9 cellular contexts compared by ENCODE assay signal in genomic region chr9:128884164-128884563, GRCh38. TPM values are rescaled to one million over a fixed set of nuclear protein-coding genes. Genes with fewer than 3 reads are reported as not detected.
DNase-seq lines count a peak whose midpoint lies in the region; ATAC-seq and TF ChIP-seq lines count a peak whose summit lies in the region.
"Had no signal": no experiment of that assay in that cellular context is flagged by ENCODE, and none has a peak within 500 bp of the region (broad histone marks: within the 10 kb centered on the region; RNA-seq: fewer than 3 reads in every experiment).

No MANE protein-coding gene starts in this region.

- no peaks in the 10 kb centered on the region for H3K9me3 ChIP-seq in T-helper 17 cell (ENCODE audit: control insufficient read depth, low read length, poor library complexity, severe bottlenecking)
- H3K9me3 ChIP-seq in esophagus muscularis mucosa: no peaks in the 10 kb centered on the region
- H3K9me3 ChIP-seq in sigmoid colon: no peaks in the 10 kb centered on the region

- H3K4me3 Mint-ChIP-seq in T-helper 17 cell: peak overlapping the region; percentile 74

- peaks cover 10% of the 10 kb centered on the region for H3K36me3 ChIP-seq in H7 (replicated peaks; ENCODE audit: control insufficient read depth, insufficient read depth, low read length)
- H3K36me3 ChIP-seq in esophagus muscularis mucosa: peaks cover 0 to 48% (median 34%) of the 10 kb centered on the region in 4 donors
- peaks cover 0 to 29% (median 13%) of the 10 kb centered on the region in 4 donors for H3K36me3 ChIP-seq in sigmoid colon

- intact Hi-C loops in esophagus muscularis mucosa (cut with DNase I): loop anchor here (5.0 kb wide), 1 partner anchor 38 kb away; the partner anchor contains the start of gene PHYHD1
- intact Hi-C loops in sigmoid colon (cut with DNase I): loop anchor here (5.0 kb wide), 1 partner anchor 143 kb away; the partner anchor contains the start of gene SH3GLB2

- TF ChIP-seq EP300 in esophagus muscularis mucosa (IDR thresholded peaks at IDR 0.05): no peak
- TF ChIP-seq EP300 in sigmoid colon (IDR thresholded peaks at IDR 0.05): no peak

- peaks cover 55% of the 10 kb centered on the region for H3K4me1 Mint-ChIP-seq in T-helper 17 cell

- DNase-seq in H7: peak; percentile 14
- no peak for DNase-seq in T-helper 17 cell
- no peak for DNase-seq in esophagus muscularis mucosa (ENCODE audit: extremely low spot score)
- no peak for DNase-seq in sigmoid colon
- DNase-seq in NCI-H748 (lab: John Stamatoyannopoulos, UW; ENCODE audit: unreplicated experiment): no peak
- DNase-seq: midbrain had no signal

- ATAC-seq in T-helper 17 cell (no peak), HG02588 (IDR thresholded peaks at IDR 0.05; ENCODE audit: unreplicated experiment) (no peak), GM18502 (IDR thresholded peaks at IDR 0.05; ENCODE audit: poor library complexity, unreplicated experiment) (no peak), GM21390 (IDR thresholded peaks at IDR 0.05; ENCODE audit: unreplicated experiment) (no peak)

- peaks cover 3% of the 10 kb centered on the region for H3K36me3 Mint-ChIP-seq in T-helper 17 cell (ENCODE audit: low read depth)

- TF ChIP-seq CTCF in esophagus muscularis mucosa (IDR thresholded peaks at IDR 0.05): no peak
- no peak for TF ChIP-seq CTCF in sigmoid colon (IDR thresholded peaks at IDR 0.05)

- peak overlapping the region; percentile 93 for H3K27ac Mint-ChIP-seq in T-helper 17 cell

- no peaks in the 10 kb centered on the region for H3K27me3 Mint-ChIP-seq in T-helper 17 cell

- 67% methylated on average over 2 of the region's 2 CpGs for WGBS in esophagus muscularis mucosa
- WGBS in sigmoid colon, 2 donors: 84 to 93% methylated on average over 2 of the region's 2 CpGs

- peaks cover 63 to 83% (median 75%) of the 10 kb centered on the region in 4 donors for H3K4me1 ChIP-seq in esophagus muscularis mucosa
- peaks cover 0 to 74% (median 68%) of the 10 kb centered on the region in 4 donors for H3K4me1 ChIP-seq in sigmoid colon

- TF ChIP-seq POLR2A in esophagus muscularis mucosa (IDR thresholded peaks at IDR 0.05; ENCODE audit: low read depth) (no peak), sigmoid colon (IDR thresholded peaks at IDR 0.05) (no peak)

- H3K27ac ChIP-seq in esophagus muscularis mucosa (replicated peaks in 1 of 4) (peak overlapping the region; percentile 97 to 99 (median 98)), sigmoid colon (peak overlapping the region; percentile 65 to 99 (median 99))

- no peaks in the 10 kb centered on the region for H3K27me3 ChIP-seq in H7 (ENCODE audit: control insufficient read depth, insufficient read depth, low read length)
- no peaks in the 10 kb centered on the region for H3K27me3 ChIP-seq in esophagus muscularis mucosa
- no peaks in the 10 kb centered on the region for H3K27me3 ChIP-seq in sigmoid colon

- H3K4me3 ChIP-seq in H7 (ENCODE audit: insufficient read depth, low read depth, low read length) (no peak overlapping the region), esophagus muscularis mucosa (peak overlapping the region in 3 of 4 donors; percentile 83 to 96 (median 92)), sigmoid colon (no peak overlapping the region)

RNA-seq across cellular contexts. Expression of gene LRRC8A, which starts 2.2 kb away (rescaled TPM):
- total RNA-seq in H7 (2014; rRNA removed; shearing (Covaris generic)): 67.2 and 76.0 TPM in 2 replicates
- 10 to 100 TPM; 28.9 to 30.3 TPM for total RNA-seq in T-helper 17 cell
- total RNA-seq in esophagus muscularis mucosa: 10 to 100 TPM; 39.5 to 94.2 (median 55.6) TPM
- total RNA-seq in sigmoid colon: 10 to 100 TPM; 26.0 to 59.5 (median 37.4) TPM
- 10 to 100 TPM in 1 of 3 donors, 1 to 10 TPM in 2; 4.8 to 25.2 (median 8.8) TPM for polyA plus RNA-seq in sigmoid colon

RNA-seq across cellular contexts. Expression of gene KYAT1, which starts 2.4 kb away (rescaled TPM):
- 47.9 and 49.0 TPM in 2 replicates for total RNA-seq in H7 (2014; rRNA removed; shearing (Covaris generic))
- total RNA-seq in T-helper 17 cell: 1 to 10 TPM; 4.8 to 5.7 TPM
- 1 to 10 TPM; 4.3 to 8.4 (median 6.2) TPM for total RNA-seq in esophagus muscularis mucosa
- total RNA-seq in sigmoid colon: 1 to 10 TPM; 3.9 to 8.0 (median 5.2) TPM
- polyA plus RNA-seq in sigmoid colon: 1 to 10 TPM in 1 of 3 donors, under 1 TPM in 2; 0.60 to 4.5 (median 0.92) TPM

RNA-seq across cellular contexts. Expression of gene PHYHD1, which starts 36.6 kb away (rescaled TPM):
- 24.3 and 27.2 TPM in 2 replicates for total RNA-seq in H7 (2014; rRNA removed; shearing (Covaris generic))
- total RNA-seq in T-helper 17 cell (under 1 TPM in 1 of 2 donors, not detected in 1; 0.45 TPM), esophagus muscularis mucosa (10 to 100 TPM; 10.4 to 22.3 (median 12.0) TPM), sigmoid colon (10 to 100 TPM; 15.5 to 30.5 (median 20.1) TPM)
- polyA plus RNA-seq in sigmoid colon: 10 to 100 TPM in 1 of 3 donors, 1 to 10 TPM in 2; 1.6 to 13.2 (median 8.1) TPM

RNA-seq across cellular contexts. Expression of gene SPOUT1, which starts 54.6 kb away (rescaled TPM):
- total RNA-seq in H7 (2014; rRNA removed; shearing (Covaris generic)): 49.0 and 70.7 TPM in 2 replicates
- total RNA-seq in T-helper 17 cell: 10 to 100 TPM; 33.7 to 48.1 TPM
- 10 to 100 TPM; 15.3 to 36.5 (median 19.8) TPM for total RNA-seq in esophagus muscularis mucosa
- total RNA-seq in sigmoid colon: 10 to 100 TPM; 12.1 to 31.6 (median 25.9) TPM
- polyA plus RNA-seq in sigmoid colon: 10 to 100 TPM in 1 of 3 donors, 1 to 10 TPM in 2; 4.8 to 28.1 (median 5.8) TPM

Comparison
In these comparisons a context has a peak if more than half of its experiments do, and no peak if none do; other contexts are left out.
1. H3K4me3 ChIP-seq: peak in esophagus muscularis mucosa (3 of 4); none in H7 (single experiment) and sigmoid colon (0 of 4).
2. RNA of gene PHYHD1, which starts 36.6 kb away (total RNA-seq): 24.3 to 27.2 TPM in H7, 15.5 to 30.5 TPM in sigmoid colon and 10.4 to 22.3 TPM in esophagus muscularis mucosa; 0.45 TPM in T-helper 17 cell; every median in the first group is over 4 times any median in the second.